Comparison of ENCODE assay signal across 31 cellular contexts in genomic region chr12:81333812-81334211, GRCh38.
"Had no signal": no experiment of that assay in that cellular context is flagged by ENCODE, and none has a peak within 500 bp of the region (broad histone marks: within the 10 kb centered on the region; RNA-seq: fewer than 3 reads in every experiment).

No MANE protein-coding gene starts in this region.

- H3K27ac Mint-ChIP-seq: mesothelial cell of epicardium; natural killer cell; nephron progenitor cell; neural progenitor cell; stimulated activated memory B cell treated with anti-CD40 and anti-IgM and Interleukin-4, amounts not matched to agents 10 μg/mL and 1 μg/mL and 100 μg/mL, for 72 hours; stimulated activated naive CD8-positive, alpha-beta T cell treated with anti-CD3 and anti-CD28 coated beads, Interleukin-15, amount 100 ng/mL, for 72 hours had no signal

- H3K4me3 ChIP-seq: heart right ventricle, hepatocyte, lower lobe of right lung, neural progenitor cell, psoas muscle, right atrium auricular region, right lobe of liver, smooth muscle cell, thoracic aorta, tibial artery, upper lobe of right lung had no signal

- H3K9me3 Mint-ChIP-seq: mesothelial cell of epicardium; nephron progenitor cell; neural progenitor cell; stimulated activated memory B cell treated with anti-CD40 and anti-IgM and Interleukin-4, amounts not matched to agents 10 μg/mL and 1 μg/mL and 100 μg/mL, for 72 hours had no signal

- ATAC-seq: left lobe of liver; lower lobe of right lung; natural killer cell; psoas muscle; right lobe of liver; stimulated activated memory B cell treated with anti-CD40 and anti-IgM and Interleukin-4, amounts not matched to agents 10 μg/mL and 1 μg/mL and 100 μg/mL, for 72 hours; stimulated activated naive CD8-positive, alpha-beta T cell treated with anti-CD3 and anti-CD28 coated beads, Interleukin-15, amount 100 ng/mL, for 72 hours; upper lobe of right lung had no signal

- H3K9ac ChIP-seq: neural progenitor cell, parathyroid adenoma had no signal

- H3K27ac ChIP-seq: heart right ventricle, hepatocyte, lower lobe of right lung, neural progenitor cell, neutrophil, parathyroid adenoma, psoas muscle, right atrium auricular region, right lobe of liver, thoracic aorta, tibial artery, upper lobe of right lung had no signal

- H3K4me2 ChIP-seq: hepatocyte, neural progenitor cell, smooth muscle cell had no signal

- H3K9me3 ChIP-seq: heart right ventricle, lower lobe of right lung, neutrophil, psoas muscle, right atrium auricular region, right lobe of liver, thoracic aorta, tibial artery, upper lobe of right lung had no signal

- H3K36me3 ChIP-seq: heart right ventricle, lower lobe of right lung, neural progenitor cell, neutrophil, right atrium auricular region, right lobe of liver, thoracic aorta, upper lobe of right lung had no signal

- DNase-seq: heart right ventricle; islet precursor cell; lower lobe of right lung; mammary epithelial cell; mesenchymal stem cell; naive B cell; natural killer cell; nephron progenitor cell; occipital lobe; psoas muscle; right lobe of liver; stimulated activated CD4-positive, alpha-beta T cell treated with anti-CD3 and anti-CD28 coated beads, Interleukin-1b, Interleukin-23, amount 100 ng/mL, for 48 hours; stimulated activated CD4-positive, alpha-beta T cell treated with anti-CD3 and anti-CD28 coated beads, Interleukin-2, amount 100 ng/mL, for 48 hours; stimulated activated CD4-positive, alpha-beta T cell treated with anti-CD3 and anti-CD28 coated beads, Interleukin-4, amount 100 ng/mL, for 4 hours; stimulated activated CD8-positive, alpha-beta memory T cell treated with anti-CD3 and anti-CD28 coated beads, Interleukin-4, amount 100 ng/mL, for 48 hours; stimulated activated naive CD4-positive, alpha-beta T cell treated with Interleukin-2 at 50 U/mL for 16 hours; stimulated activated naive CD8-positive, alpha-beta T cell treated with anti-CD3 and anti-CD28 coated beads, Interleukin-15, amount 100 ng/mL, for 72 hours; substantia nigra; tibial artery; trophoblast cell; upper lobe of right lung had no signal

- H3K27me3 ChIP-seq: heart right ventricle, hepatocyte, neural progenitor cell, neutrophil, right atrium auricular region, right lobe of liver, tibial artery, upper lobe of right lung had no signal

- H3K4me1 ChIP-seq: lower lobe of right lung, parathyroid adenoma, psoas muscle, right atrium auricular region, right lobe of liver, tibial artery, upper lobe of right lung had no signal

- H3K36me3 Mint-ChIP-seq: mesothelial cell of epicardium; naive B cell; natural killer cell; neural progenitor cell; stimulated activated memory B cell treated with anti-CD40 and anti-IgM and Interleukin-4, amounts not matched to agents 10 μg/mL and 1 μg/mL and 100 μg/mL, for 72 hours had no signal
